In genomic region chr17:50556803-50557202, GRCh38 we compare ENCODE assay signal across 19 cellular contexts. TPM values are rescaled to one million over a fixed set of nuclear protein-coding genes. Genes with fewer than 3 reads are reported as not detected.
A peak's percentile ranks its signal among the peaks of the same experiment; 100 is the strongest.
DNase-seq lines count a peak whose midpoint lies in the region; ATAC-seq and TF ChIP-seq lines count a peak whose summit lies in the region.
"Had no signal": no experiment of that assay in that cellular context is flagged by ENCODE, and none has a peak within 500 bp of the region (broad histone marks: within the 10 kb centered on the region; RNA-seq: fewer than 3 reads in every experiment).

No MANE protein-coding gene starts in this region.

- 44% methylated on average over 5 of the region's 5 CpGs for WGBS in right cardiac atrium

- ATAC-seq in right cardiac atrium (no peak), HG03135 (IDR thresholded peaks at IDR 0.05; ENCODE audit: unreplicated experiment) (no peak)
- ATAC-seq: activated naive CD4-positive, alpha-beta T cell treated with anti-CD3 and anti-CD28 coated beads, Interleukin-2, amount 50 U/mL, for 72 hours; effector memory CD8-positive, alpha-beta T cell; GM12878; left lung; stimulated activated memory B cell treated with anti-CD40 and anti-IgM and Interleukin-4, amounts not matched to agents 10 μg/mL and 1 μg/mL and 100 μg/mL, for 72 hours had no signal

- no peak overlapping the region for H3K4me3 ChIP-seq in right cardiac atrium (ENCODE audit: low read length)
- H3K4me3 ChIP-seq: BLaER1 treated with 17β-estradiol and CSF1 and Interleukin-3, amounts not matched to agents 10 nM and 100 nM; GM12878; HAP-1; left lung; SK-N-MC; transverse colon had no signal

- intact Hi-C loops in right cardiac atrium (cut with DNase I) = loop anchor here in 1 of 4 donors (5.0 kb wide), 1 partner anchor 60 kb away; no protein-coding TSS in a partner anchor

- H3K27me3 ChIP-seq in right cardiac atrium (ENCODE audit: control insufficient read depth, insufficient read depth) = no peaks in the 10 kb centered on the region

- peaks cover 4% of the 10 kb centered on the region for H3K4me1 ChIP-seq in right cardiac atrium (ENCODE audit: control insufficient read depth, insufficient read depth, low read length)

- no peaks in the 10 kb centered on the region for H3K9me3 ChIP-seq in right cardiac atrium (ENCODE audit: control insufficient read depth, low read length)
- H3K9me3 ChIP-seq: HAP-1, left lung, transverse colon had no signal

- H3K27ac ChIP-seq in RWPE1 (peak overlapping the region; percentile 8; the same call in 1 of the 2 replicates), right cardiac atrium (ENCODE audit: low read length) (no peak overlapping the region)
- H3K27ac ChIP-seq: BLaER1 treated with 17β-estradiol and CSF1 and Interleukin-3, amounts not matched to agents 10 nM and 100 nM; left lung; SK-N-MC; transverse colon had no signal

- no peak for TF ChIP-seq CTCF in RWPE1 (conservative IDR thresholded peaks at IDR 0.05; ENCODE audit: low read depth)

- DNase-seq in DMS79 (lab: John Stamatoyannopoulos, UW) = peak; percentile 81
- DNase-seq in NCI-H1105 treated with DMSO at 0.1 percent for 48 hours (lab: John Stamatoyannopoulos, UW) = peak; percentile 78
- DNase-seq in RWPE1 (ENCODE audit: low spot score) = no peak
- DNase-seq in right cardiac atrium = peak; percentile 39 to 81 (median 79)
- no peak for DNase-seq in OCI-M2 (lab: John Stamatoyannopoulos, UW; ENCODE audit: unreplicated experiment)
- DNase-seq in islet precursor cell = no peak
- no peak for DNase-seq in central memory CD4-positive, alpha-beta T cell
- DNase-seq: effector memory CD8-positive, alpha-beta T cell; left lung; NCI-H1048; transverse colon had no signal

- CTCF ChIA-PET in RWPE1 (lab: Yijun Ruan, JAX) = interaction anchor here (0.5 to 1.0 kb wide), 2 partner anchors 62 to 136 kb away, joined by 3 read pairs; no protein-coding TSS in a partner anchor

- POLR2A ChIA-PET in RWPE1 (lab: Yijun Ruan, JAX; ENCODE audit: low non-redundant PET) = no interaction called here

RNA-seq across cellular contexts. Expression of gene CACNA1G, which starts 3.7 kb away (rescaled TPM):
- 10 to 100 TPM in 1 of 4 donors, 1 to 10 TPM in 3; 4.4 to 14.8 (median 6.9) TPM for total RNA-seq in right cardiac atrium
- 4.3 TPM for polyA plus RNA-seq in right cardiac atrium
- total RNA-seq: bronchial epithelial cell had no signal

RNA-seq across cellular contexts. Expression of gene SPATA20, which starts 9.8 kb away (rescaled TPM):
- 10 to 100 TPM; 45.9 to 71.8 (median 52.6) TPM for total RNA-seq in right cardiac atrium
- 58.1 TPM for polyA plus RNA-seq in right cardiac atrium

RNA-seq across cellular contexts. Expression of gene EPN3, which starts 24.3 kb away (rescaled TPM):
- 10 to 100 TPM in 3 of 4 donors, 1 to 10 TPM in 1; 5.4 to 31.5 (median 27.3) TPM for total RNA-seq in right cardiac atrium
- polyA plus RNA-seq in right cardiac atrium = 22.6 TPM
- total RNA-seq: activated naive CD4-positive, alpha-beta T cell treated with anti-CD3 and anti-CD28 coated beads, Interleukin-2, amount 50 U/mL, for 72 hours; GM12878 had no signal

RNA-seq across cellular contexts. Expression of gene MYCBPAP, which starts 48.6 kb away (rescaled TPM):
- total RNA-seq in right cardiac atrium = 1 to 10 TPM in 2 of 4 donors, under 1 TPM in 2; 0.57 to 1.9 (median 0.95) TPM
- 0.88 TPM for polyA plus RNA-seq in right cardiac atrium

Comparison
In these comparisons a context has a peak if more than half of its experiments do, and no peak if none do; other contexts are left out.
1. DNase-seq: peak in DMS79 (single experiment), NCI-H1105 treated with DMSO at 0.1 percent for 48 hours (single experiment) and right cardiac atrium (3 of 3); none in RWPE1 (single experiment), OCI-M2 (single experiment), islet precursor cell (single experiment) and central memory CD4-positive, alpha-beta T cell (single experiment).